In genomic region chr13:112072531-112073244, GRCh38 we compare ENCODE assay signal across 15 cellular contexts. TPM values are rescaled to one million over a fixed set of nuclear protein-coding genes. Genes with fewer than 3 reads are reported as not detected.
DNase-seq lines count a peak whose midpoint lies in the region; ATAC-seq and TF ChIP-seq lines count a peak whose summit lies in the region.
"Had no signal": no experiment of that assay in that cellular context is flagged by ENCODE, and none has a peak within 500 bp of the region (broad histone marks: within the 10 kb centered on the region; RNA-seq: fewer than 3 reads in every experiment).

No MANE protein-coding gene starts in this region.

- no peak for TF ChIP-seq CTCF in brain (conservative IDR thresholded peaks at IDR 0.05)
- no peak for TF ChIP-seq CTCF in mesothelial cell of epicardium (IDR thresholded peaks at IDR 0.05; ENCODE audit: unreplicated experiment)

- H3K27me3 Mint-ChIP-seq in brain: peaks cover 52% of the 10 kb centered on the region
- peaks cover 82% of the 10 kb centered on the region for H3K27me3 Mint-ChIP-seq in mesothelial cell of epicardium (ENCODE audit: low read depth)

- H3K27ac Mint-ChIP-seq in brain (peak overlapping the region in 4 of 5 experiments; percentile 92 to 99 (median 98)), mesothelial cell of epicardium (no peak overlapping the region)
- H3K27ac Mint-ChIP-seq: activated naive CD8-positive, alpha-beta T cell had no signal

- peaks cover 0 to 3% (median 0%) of the 10 kb centered on the region in 5 experiments for H3K9me3 Mint-ChIP-seq in brain
- no peaks in the 10 kb centered on the region for H3K9me3 Mint-ChIP-seq in mesothelial cell of epicardium

- ATAC-seq in GM18861 (IDR thresholded peaks at IDR 0.05; ENCODE audit: unreplicated experiment): no peak
- ATAC-seq in SK-N-SH treated with all-trans-retinoic acid at 6 μM for 48 hours: no peak
- ATAC-seq: activated CD4-positive, CD25-positive, alpha-beta regulatory T cell treated with anti-CD3 and anti-CD28 coated beads, Interleukin-2, amount 50 U/mL, for 24 hours; HepG2 had no signal

- H3K4me3 Mint-ChIP-seq in brain (peak overlapping the region; percentile 49 to 90 (median 86)), mesothelial cell of epicardium (peak overlapping the region; percentile 42)

- DNase-seq in COLO668 (lab: John Stamatoyannopoulos, UW; ENCODE audit: unreplicated experiment) (peak; percentile 99), NCI-H1105 treated with DMSO at 0.1 percent for 48 hours (lab: John Stamatoyannopoulos, UW) (peak; percentile 97), mesothelial cell of epicardium (ENCODE audit: low spot score in 2 of 2, unreplicated experiment in 2 of 2) (peak in 1 of 2 experiments; percentile 44), ACHN (no peak), inferior parietal cortex (ENCODE audit: extremely low spot score) (no peak)
- DNase-seq: Calu3, erythroblast, mesenchymal stem cell had no signal

- in situ Hi-C loops in ACHN (cut with HindIII; ENCODE audit: low pct_ligation_motif_present, low pct_unique_long_range_greater_than_20kb, low sequenced_read_pairs): no loop called here

- H3K36me3 Mint-ChIP-seq in brain (peaks cover 21% of the 10 kb centered on the region), mesothelial cell of epicardium (no peaks in the 10 kb centered on the region)

- H3K4me1 Mint-ChIP-seq in brain: peaks cover 66% of the 10 kb centered on the region
- H3K4me1 Mint-ChIP-seq in mesothelial cell of epicardium: peaks cover 18% of the 10 kb centered on the region

TF ChIP-seq in SK-N-SH treated with all-trans-retinoic acid at 6 μM for 48 hours, 23 proteins besides CTCF, POLR2A, EP300 and RAD21:
- TF ChIP-seq CSDC2 (CRISPR knock-in tag; IDR thresholded peaks at IDR 0.05) (no peak), PPARA (CRISPR knock-in tag; IDR thresholded peaks at IDR 0.05; ENCODE audit: borderline replicate concordance) (no peak), ZC3H10 (CRISPR knock-in tag; IDR thresholded peaks at IDR 0.05) (no peak), ESRRG (CRISPR knock-in tag; IDR thresholded peaks at IDR 0.05) (no peak), BACH2 (CRISPR knock-in tag; IDR thresholded peaks at IDR 0.05; ENCODE audit: borderline replicate concordance) (no peak), ZNF8 (CRISPR knock-in tag; IDR thresholded peaks at IDR 0.05) (no peak), RARB (CRISPR knock-in tag; IDR thresholded peaks at IDR 0.05) (no peak), ARNTL (CRISPR knock-in tag; IDR thresholded peaks at IDR 0.05; ENCODE audit: borderline replicate concordance, low read depth) (no peak), CREB5 (CRISPR knock-in tag; IDR thresholded peaks at IDR 0.05; ENCODE audit: low read depth) (no peak), ZFP30 (CRISPR knock-in tag; IDR thresholded peaks at IDR 0.05) (no peak), TCF4 (CRISPR knock-in tag; IDR thresholded peaks at IDR 0.05; ENCODE audit: borderline replicate concordance) (no peak), SNAI2 (CRISPR knock-in tag; IDR thresholded peaks at IDR 0.05) (no peak)
- TF ChIP-seq, protein P1, sequence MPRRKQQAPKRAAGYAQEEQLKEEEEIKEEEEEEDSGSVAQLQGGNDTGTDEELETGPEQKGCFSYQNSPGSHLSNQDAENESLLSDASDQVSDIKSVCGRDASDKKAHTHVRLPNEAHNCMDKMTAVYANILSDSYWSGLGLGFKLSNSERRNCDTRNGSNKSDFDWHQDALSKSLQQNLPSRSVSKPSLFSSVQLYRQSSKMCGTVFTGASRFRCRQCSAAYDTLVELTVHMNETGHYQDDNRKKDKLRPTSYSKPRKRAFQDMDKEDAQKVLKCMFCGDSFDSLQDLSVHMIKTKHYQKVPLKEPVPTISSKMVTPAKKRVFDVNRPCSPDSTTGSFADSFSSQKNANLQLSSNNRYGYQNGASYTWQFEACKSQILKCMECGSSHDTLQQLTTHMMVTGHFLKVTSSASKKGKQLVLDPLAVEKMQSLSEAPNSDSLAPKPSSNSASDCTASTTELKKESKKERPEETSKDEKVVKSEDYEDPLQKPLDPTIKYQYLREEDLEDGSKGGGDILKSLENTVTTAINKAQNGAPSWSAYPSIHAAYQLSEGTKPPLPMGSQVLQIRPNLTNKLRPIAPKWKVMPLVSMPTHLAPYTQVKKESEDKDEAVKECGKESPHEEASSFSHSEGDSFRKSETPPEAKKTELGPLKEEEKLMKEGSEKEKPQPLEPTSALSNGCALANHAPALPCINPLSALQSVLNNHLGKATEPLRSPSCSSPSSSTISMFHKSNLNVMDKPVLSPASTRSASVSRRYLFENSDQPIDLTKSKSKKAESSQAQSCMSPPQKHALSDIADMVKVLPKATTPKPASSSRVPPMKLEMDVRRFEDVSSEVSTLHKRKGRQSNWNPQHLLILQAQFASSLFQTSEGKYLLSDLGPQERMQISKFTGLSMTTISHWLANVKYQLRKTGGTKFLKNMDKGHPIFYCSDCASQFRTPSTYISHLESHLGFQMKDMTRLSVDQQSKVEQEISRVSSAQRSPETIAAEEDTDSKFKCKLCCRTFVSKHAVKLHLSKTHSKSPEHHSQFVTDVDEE (CRISPR knock-in tag; IDR thresholded peaks at IDR 0.05): no peak
- TF ChIP-seq, protein P2, sequence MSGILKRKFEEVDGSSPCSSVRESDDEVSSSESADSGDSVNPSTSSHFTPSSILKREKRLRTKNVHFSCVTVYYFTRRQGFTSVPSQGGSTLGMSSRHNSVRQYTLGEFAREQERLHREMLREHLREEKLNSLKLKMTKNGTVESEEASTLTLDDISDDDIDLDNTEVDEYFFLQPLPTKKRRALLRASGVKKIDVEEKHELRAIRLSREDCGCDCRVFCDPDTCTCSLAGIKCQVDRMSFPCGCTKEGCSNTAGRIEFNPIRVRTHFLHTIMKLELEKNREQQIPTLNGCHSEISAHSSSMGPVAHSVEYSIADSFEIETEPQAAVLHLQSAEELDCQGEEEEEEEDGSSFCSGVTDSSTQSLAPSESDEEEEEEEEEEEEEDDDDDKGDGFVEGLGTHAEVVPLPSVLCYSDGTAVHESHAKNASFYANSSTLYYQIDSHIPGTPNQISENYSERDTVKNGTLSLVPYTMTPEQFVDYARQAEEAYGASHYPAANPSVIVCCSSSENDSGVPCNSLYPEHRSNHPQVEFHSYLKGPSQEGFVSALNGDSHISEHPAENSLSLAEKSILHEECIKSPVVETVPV (CRISPR knock-in tag; IDR thresholded peaks at IDR 0.05): no peak

RNA-seq across cellular contexts. Expression of gene SOX1, which starts 5.7 kb away (rescaled TPM):
- 98.5 TPM for polyA plus RNA-seq in brain (ENCODE audit: insufficient read depth, low read depth, low replicate concordance)
- not detected in 3 replicates for total RNA-seq in mesothelial cell of epicardium
- total RNA-seq: Calu3, HepG2, RPMI7951 had no signal
- polyA plus RNA-seq: HepG2 had no signal

Comparison
In these comparisons a context has a peak if more than half of its experiments do, and no peak if none do; other contexts are left out.
1. DNase-seq: peak in COLO668 (single experiment) and NCI-H1105 treated with DMSO at 0.1 percent for 48 hours (single experiment); none in ACHN (single experiment) and inferior parietal cortex (single experiment).